Comparison of ENCODE assay signal across 26 cellular contexts in the genomic region with DNA sequence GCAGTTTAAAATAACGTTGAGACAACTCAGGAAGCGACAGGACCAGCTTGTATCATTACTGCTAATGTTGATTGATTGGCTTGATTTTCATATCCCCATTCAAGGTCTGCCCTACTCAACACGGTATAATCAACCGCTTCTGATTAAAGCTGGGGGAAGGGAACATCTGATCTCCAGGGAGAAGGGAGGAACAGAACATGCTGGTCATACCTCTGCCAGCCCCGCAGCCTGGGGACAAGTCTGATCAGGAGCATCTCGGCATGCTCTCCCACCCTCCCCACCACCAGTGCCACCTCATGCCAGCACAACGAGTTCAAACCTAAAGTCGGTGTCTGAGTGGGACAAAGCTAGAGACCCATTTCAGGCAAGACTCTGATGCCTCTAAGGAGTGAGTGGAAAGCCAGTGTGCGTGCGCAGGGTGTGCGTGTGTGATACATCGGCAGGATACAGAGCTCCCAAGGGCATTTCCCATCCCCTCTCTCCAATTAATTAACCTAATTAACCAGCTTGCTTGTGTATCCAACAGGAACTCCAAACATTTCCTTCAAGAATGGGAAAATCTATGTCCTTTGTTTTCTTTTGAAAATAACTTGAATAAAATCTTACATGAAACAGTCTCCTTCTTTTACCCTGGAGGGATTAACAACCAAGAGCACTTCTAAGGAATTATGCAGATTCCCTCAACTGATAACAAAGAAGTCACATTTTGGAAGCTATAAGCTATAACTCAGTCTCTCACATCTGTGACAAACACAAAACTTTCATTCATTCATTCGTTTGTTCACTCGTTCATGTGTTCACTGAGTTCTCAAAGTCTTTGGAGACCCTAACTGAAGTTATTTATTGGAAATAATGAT. TPM values are rescaled to one million over a fixed set of nuclear protein-coding genes. Genes with fewer than 3 reads are reported as not detected.
DNase-seq lines count a peak whose midpoint lies in the region; ATAC-seq and TF ChIP-seq lines count a peak whose summit lies in the region.
"Had no signal": no experiment of that assay in that cellular context is flagged by ENCODE, and none has a peak within 500 bp of the region (broad histone marks: within the 10 kb centered on the region; RNA-seq: fewer than 3 reads in every experiment).

No MANE protein-coding gene starts in this region.

- H2BK12ac ChIP-seq in trophoblast cell (ENCODE audit: low read length) = peak overlapping the region; percentile 6

- no peak for ATAC-seq in HG02885 (IDR thresholded peaks at IDR 0.05; ENCODE audit: poor library complexity, unreplicated experiment)
- ATAC-seq: GM12878; stimulated activated naive CD8-positive, alpha-beta T cell treated with anti-CD3 and anti-CD28 coated beads, Interleukin-15, Interleukin-2, amounts not matched to agents 100 U/mL and 50 U/mL, for 24 hours; T-cell had no signal

- no peak overlapping the region for H2BK5ac ChIP-seq in trophoblast cell (ENCODE audit: low read depth, low read length, poor library complexity)

- TF ChIP-seq CTCF in endodermal cell (conservative IDR thresholded peaks at IDR 0.05) = no peak
- TF ChIP-seq CTCF in WERI-Rb-1 (IDR thresholded peaks at IDR 0.05; ENCODE audit: low read depth, low read length) = no peak

- peaks cover 7% of the 10 kb centered on the region for H3K79me1 ChIP-seq in trophoblast cell (ENCODE audit: low read length)

- DNase-seq in DMS 273 (lab: John Stamatoyannopoulos, UW; ENCODE audit: unreplicated experiment) (peak; percentile 29), DMS 273 treated with DMSO at 0.1 percent for 48 hours (lab: John Stamatoyannopoulos, UW) (no peak), NCI-H524 (lab: John Stamatoyannopoulos, UW) (peak; percentile 88 to 90), endodermal cell (peak; percentile 42), trophoblast cell (no peak), WERI-Rb-1 (no peak)
- DNase-seq in activated naive CD4-positive, alpha-beta T cell treated with anti-CD3 and anti-CD28 coated beads, Interleukin-2, amount 50 U/mL, for 16 hours = no peak
- DNase-seq: activated CD8-positive, alpha-beta memory T cell treated with anti-CD3 and anti-CD28 coated beads for 24 hours; activated T-cell treated with anti-CD3 and anti-CD28 coated beads, Interleukin-2, amount 50 U/mL, for 24 hours; adrenal gland; AML-193; DND-41; Karpas-422; NCI-H2081 treated with DMSO at 0.1 percent for 48 hours; OCI-M1; small intestine; stimulated activated CD4-positive, alpha-beta T cell treated with anti-CD3 and anti-CD28 coated beads, Interleukin-4, amount 100 ng/mL, for 1 hour; stimulated activated naive CD8-positive, alpha-beta T cell treated with anti-CD3 and anti-CD28 coated beads, Interleukin-15, Interleukin-2, amounts not matched to agents 100 U/mL and 50 U/mL, for 24 hours; T-cell had no signal

- peak overlapping the region; percentile 38 for H4K91ac ChIP-seq in trophoblast cell (ENCODE audit: low read depth, low read length)

- no peak overlapping the region for H3K23ac ChIP-seq in trophoblast cell (ENCODE audit: low read length)

- no peaks in the 10 kb centered on the region for H3K27me3 Mint-ChIP-seq in endodermal cell (ENCODE audit: insufficient read depth)
- H3K27me3 Mint-ChIP-seq: activated T-cell treated with anti-CD3 and anti-CD28 coated beads, Interleukin-2, amount 50 U/mL, for 24 hours; dendritic cell treated with granulocyte-macrophage colony-stimulating factor and Interleukin-4, amounts not matched to agents 40 ng/mL and 50 ng/mL, for 4 days; progenitor cell of endocrine pancreas; T-cell had no signal

- H2AK5ac ChIP-seq in trophoblast cell (ENCODE audit: low read length) = no peak overlapping the region

- H3K27ac ChIP-seq in endodermal cell (ENCODE audit: low read depth, low read length) = peak overlapping the region; percentile 40
- H3K27ac ChIP-seq in trophoblast cell (ENCODE audit: low read depth, low read length) = no peak overlapping the region
- H3K27ac ChIP-seq in WERI-Rb-1 = no peak overlapping the region; the same call in 1 of the 2 replicates
- H3K27ac ChIP-seq: 22Rv1, breast epithelium, neural progenitor cell had no signal

- 91 to 93% methylated on average over 7 to 14 of the region's 14 CpGs for WGBS in endodermal cell (ENCODE audit: insufficient coverage in 1 of 2, insufficient read length in 1 of 2), 2 experiments
- no CpG with 5 or more reads among the region's 14 CpGs for WGBS in trophoblast cell (ENCODE audit: extremely low coverage, insufficient coverage, insufficient read length)

- no peak overlapping the region for H4K8ac ChIP-seq in trophoblast cell (ENCODE audit: low read depth, low read length)

- no peak overlapping the region for H3K27ac Mint-ChIP-seq in endodermal cell
- H3K27ac Mint-ChIP-seq: activated T-cell treated with anti-CD3 and anti-CD28 coated beads, Interleukin-2, amount 50 U/mL, for 24 hours; dendritic cell treated with granulocyte-macrophage colony-stimulating factor and Interleukin-4, amounts not matched to agents 40 ng/mL and 50 ng/mL, for 4 days; neural progenitor cell; progenitor cell of endocrine pancreas; T-cell had no signal

- peaks cover 25% of the 10 kb centered on the region for H3K36me3 Mint-ChIP-seq in endodermal cell (ENCODE audit: low read depth)

- no peak overlapping the region for H2AFZ ChIP-seq in trophoblast cell (ENCODE audit: insufficient read depth, low read length, poor library complexity)
- H2AFZ ChIP-seq: neural progenitor cell had no signal

- H3K27me3 ChIP-seq in endodermal cell (ENCODE audit: control insufficient read depth, insufficient read depth, low read length, poor library complexity, severe bottlenecking) (no peaks in the 10 kb centered on the region), trophoblast cell (ENCODE audit: insufficient read depth, low read length) (no peaks in the 10 kb centered on the region), WERI-Rb-1 (ENCODE audit: insufficient read depth, low read depth, severe bottlenecking) (no peaks in the 10 kb centered on the region)
- H3K27me3 ChIP-seq: adrenal gland, breast epithelium, neural progenitor cell had no signal

- no peaks in the 10 kb centered on the region for H3K9me3 Mint-ChIP-seq in endodermal cell
- H3K9me3 Mint-ChIP-seq: activated T-cell treated with anti-CD3 and anti-CD28 coated beads, Interleukin-2, amount 50 U/mL, for 24 hours; dendritic cell treated with granulocyte-macrophage colony-stimulating factor and Interleukin-4, amounts not matched to agents 40 ng/mL and 50 ng/mL, for 4 days; neural progenitor cell; T-cell had no signal

- H3K14ac ChIP-seq in trophoblast cell (ENCODE audit: low read length) = no peak overlapping the region

- H3K36me3 ChIP-seq in endodermal cell (ENCODE audit: control insufficient read depth, insufficient read depth, low read length) (peaks cover 60% of the 10 kb centered on the region), trophoblast cell (ENCODE audit: control insufficient read depth in 1 of 2, insufficient read depth in 2 of 2, low read length in 2 of 2) (peaks cover 3 to 6% of the 10 kb centered on the region in 2 experiments), WERI-Rb-1 (peaks cover 10% of the 10 kb centered on the region; the same call in 1 of the 2 replicates)
- H3K36me3 ChIP-seq: breast epithelium, neural progenitor cell had no signal

- H3K4ac ChIP-seq in trophoblast cell (ENCODE audit: low read depth, low read length) = no peak overlapping the region

- peaks cover 18% of the 10 kb centered on the region for H3K4me1 Mint-ChIP-seq in endodermal cell

- H3K4me2 ChIP-seq in trophoblast cell (ENCODE audit: low read length) = no peak overlapping the region
- H3K4me2 ChIP-seq: neural progenitor cell had no signal

- no peak overlapping the region for H3K18ac ChIP-seq in trophoblast cell (ENCODE audit: low read length)

- H3K9ac ChIP-seq in endodermal cell (ENCODE audit: extremely low read depth, low read length, poor library complexity, severe bottlenecking) = no peak overlapping the region
- H3K9ac ChIP-seq in trophoblast cell (ENCODE audit: low read length) = no peak overlapping the region
- H3K9ac ChIP-seq: neural progenitor cell had no signal

- no peak overlapping the region for H4K12ac ChIP-seq in trophoblast cell (ENCODE audit: low read depth, low read length)

- no peak overlapping the region for H2BK120ac ChIP-seq in trophoblast cell (ENCODE audit: insufficient read depth, low read length, poor library complexity)

- no peak overlapping the region for H3K4me3 Mint-ChIP-seq in endodermal cell
- H3K4me3 Mint-ChIP-seq: activated T-cell treated with anti-CD3 and anti-CD28 coated beads, Interleukin-2, amount 50 U/mL, for 24 hours; dendritic cell treated with granulocyte-macrophage colony-stimulating factor and Interleukin-4, amounts not matched to agents 40 ng/mL and 50 ng/mL, for 4 days; neural progenitor cell; T-cell had no signal

- peaks cover 5% of the 10 kb centered on the region for H3K79me2 ChIP-seq in trophoblast cell (ENCODE audit: control insufficient read depth, insufficient read depth, low read length, poor library complexity)

- no peaks in the 10 kb centered on the region for H3K9me3 ChIP-seq in endodermal cell (ENCODE audit: control insufficient read depth, low read length)
- no peaks in the 10 kb centered on the region for H3K9me3 ChIP-seq in trophoblast cell (ENCODE audit: insufficient read depth, low read depth, low read length)
- H3K9me3 ChIP-seq in WERI-Rb-1 (ENCODE audit: severe bottlenecking) = no peaks in the 10 kb centered on the region
- H3K9me3 ChIP-seq: adrenal gland, breast epithelium had no signal

- H3K4me1 ChIP-seq in endodermal cell (ENCODE audit: control insufficient read depth, insufficient read depth, low read length) (no peaks in the 10 kb centered on the region), trophoblast cell (ENCODE audit: control insufficient read depth in 1 of 2, insufficient read depth in 2 of 2, low read length in 2 of 2) (peaks cover 13 to 19% of the 10 kb centered on the region in 2 experiments)
- H3K4me1 ChIP-seq: adrenal gland, breast epithelium, neural progenitor cell had no signal

- H3K4me3 ChIP-seq in endodermal cell (ENCODE audit: low read length) = no peak overlapping the region
- no peak overlapping the region for H3K4me3 ChIP-seq in trophoblast cell (ENCODE audit: low read depth, low read length)
- H3K4me3 ChIP-seq in WERI-Rb-1 (ENCODE audit: low read depth, low read length) = no peak overlapping the region
- H3K4me3 ChIP-seq: adrenal gland, breast epithelium, GM12878, neural progenitor cell had no signal

RNA-seq across cellular contexts. Expression of a gene that starts 10.1 kb away (rescaled TPM):
- 10 to 100 TPM; 31.4 to 50.8 TPM for total RNA-seq in endodermal cell
- 40.7 TPM for polyA plus RNA-seq in endodermal cell (2013, experiment 1 of 2)
- 44.1 TPM for polyA plus RNA-seq in endodermal cell (2013, experiment 2 of 2)
- polyA plus RNA-seq in trophoblast cell (2013) = 19.0 and 19.7 TPM in 2 replicates

RNA-seq across cellular contexts. Expression of a gene that starts 10.3 kb away (rescaled TPM):
- 10 to 100 TPM; 20.5 to 20.8 TPM for total RNA-seq in endodermal cell
- 17.2 TPM for polyA plus RNA-seq in endodermal cell (2013, experiment 1 of 2)
- polyA plus RNA-seq in endodermal cell (2013, experiment 2 of 2) = 17.1 TPM
- 7.6 and 8.3 TPM in 2 replicates for polyA plus RNA-seq in trophoblast cell (2013)

RNA-seq across cellular contexts. Expression of a gene that starts 56.2 kb away (rescaled TPM):
- 1 to 10 TPM; 2.0 to 2.6 TPM for total RNA-seq in endodermal cell
- 2.2 TPM for polyA plus RNA-seq in endodermal cell (2013, experiment 1 of 2)
- polyA plus RNA-seq in endodermal cell (2013, experiment 2 of 2) = 2.2 TPM
- polyA plus RNA-seq in trophoblast cell (2013) = 0.39 and 0.47 TPM in 2 replicates

RNA-seq across cellular contexts. Expression of a gene that starts 56.7 kb away (rescaled TPM):
- total RNA-seq in endodermal cell = 10 to 100 TPM; 10.2 to 11.5 TPM
- 16.1 TPM for polyA plus RNA-seq in endodermal cell (2013, experiment 1 of 2)
- 14.8 TPM for polyA plus RNA-seq in endodermal cell (2013, experiment 2 of 2)
- polyA plus RNA-seq in trophoblast cell (2013) = 76.2 and 80.2 TPM in 2 replicates

RNA-seq across cellular contexts. Expression of a gene that starts 58.8 kb away (rescaled TPM):
- total RNA-seq in endodermal cell = 10 to 100 TPM; 45.1 to 49.9 TPM
- polyA plus RNA-seq in endodermal cell (2013, experiment 1 of 2) = 38.1 TPM
- polyA plus RNA-seq in endodermal cell (2013, experiment 2 of 2) = 38.7 TPM
- 26.8 and 27.0 TPM in 2 replicates for polyA plus RNA-seq in trophoblast cell (2013)

Comparison
In these comparisons a context has a peak if more than half of its experiments do, and no peak if none do; other contexts are left out.
1. DNase-seq: peak in DMS 273 (single experiment), NCI-H524 (2 of 2) and endodermal cell (single experiment); none in DMS 273 treated with DMSO at 0.1 percent for 48 hours (single experiment), trophoblast cell (0 of 2), WERI-Rb-1 (single experiment) and activated naive CD4-positive, alpha-beta T cell treated with anti-CD3 and anti-CD28 coated beads, Interleukin-2, amount 50 U/mL, for 16 hours (single experiment).